In the genomic region with DNA sequence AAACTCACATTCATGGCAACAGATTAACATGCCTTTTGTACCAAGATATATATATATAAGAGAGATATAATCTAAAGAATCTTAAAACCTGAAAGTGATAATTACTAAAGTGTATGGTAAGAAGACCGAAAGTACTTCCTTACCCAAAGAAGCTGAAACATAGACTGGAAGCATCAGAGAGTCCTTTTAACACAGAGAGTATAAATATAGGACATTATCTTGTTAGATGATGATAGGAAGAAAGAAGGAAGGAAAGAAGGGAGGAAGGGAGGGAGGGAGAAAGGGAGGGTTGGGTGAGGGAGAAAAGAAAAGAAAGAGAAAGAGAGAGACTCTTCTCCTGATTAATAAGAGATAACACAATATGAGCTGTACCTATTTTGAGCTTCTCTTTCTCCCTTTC, we compare ENCODE assay signal across 25 cellular contexts.
"Had no signal": no experiment of that assay in that cellular context is flagged by ENCODE, and none has a peak within 500 bp of the region (broad histone marks: within the 10 kb centered on the region; RNA-seq: fewer than 3 reads in every experiment).

No MANE protein-coding gene starts in this region.

- H3K4me1 ChIP-seq: Peyer's patch had no signal

- H3K9me3 Mint-ChIP-seq: activated CD8-positive, alpha-beta T cell treated with anti-CD3 and anti-CD28 coated beads for 36 hours; brain had no signal

- FAIRE-seq: astrocyte, TTC549 had no signal

- H3K9ac ChIP-seq: KMS-11 had no signal

- H3K27ac Mint-ChIP-seq: activated CD8-positive, alpha-beta T cell treated with anti-CD3 and anti-CD28 coated beads for 36 hours; activated naive CD8-positive, alpha-beta T cell had no signal

- DNase-seq: activated CD4-positive, alpha-beta T cell treated with anti-CD3 and anti-CD28 coated beads for 4 hours; activated CD8-positive, alpha-beta memory T cell treated with anti-CD3 and anti-CD28 coated beads, Interleukin-2, amount 50 U/mL, for 4 hours; activated CD8-positive, alpha-beta T cell treated with anti-CD3 and anti-CD28 coated beads for 36 hours; activated effector memory CD4-positive, alpha-beta T cell treated with Interleukin-2 at 50 U/mL for 16 hours; activated naive CD4-positive, alpha-beta T cell treated with Interleukin-2 at 50 U/mL for 16 hours; amygdala; NCI-H1092 treated with DMSO at 0.1 percent for 48 hours; NCI-H1417 treated with DMSO at 0.1 percent for 48 hours; NCI-H1694; NCI-H2029; NCI-H345; NCI-H510A; NCI-H526 treated with DMSO at 0.1 percent for 48 hours; NCI-H82; Peyer's patch; SHP77 treated with DMSO at 0.1 percent for 48 hours; T-helper 17 cell; T-helper 9 cell had no signal

- H3K27me3 ChIP-seq: Peyer's patch had no signal

- H3K27me3 Mint-ChIP-seq: activated CD8-positive, alpha-beta T cell treated with anti-CD3 and anti-CD28 coated beads for 36 hours; activated naive CD8-positive, alpha-beta T cell; brain; T-helper 17 cell had no signal

- H3K27ac ChIP-seq: KMS-11, Peyer's patch, RWPE1 had no signal

- H3K4me3 Mint-ChIP-seq: activated CD8-positive, alpha-beta T cell treated with anti-CD3 and anti-CD28 coated beads for 36 hours; activated naive CD8-positive, alpha-beta T cell; brain; T-helper 17 cell had no signal

- H3K9me3 ChIP-seq: Peyer's patch had no signal

- H3K4me2 ChIP-seq: KMS-11 had no signal

- H3K4me3 ChIP-seq: Peyer's patch had no signal

- ATAC-seq: activated CD4-positive, CD25-positive, alpha-beta regulatory T cell treated with anti-CD3 and anti-CD28 coated beads, Interleukin-2, amount 50 U/mL, for 24 hours; activated CD8-positive, alpha-beta T cell treated with anti-CD3 and anti-CD28 coated beads for 36 hours; T-helper 17 cell had no signal
